20 cellular contexts compared by ENCODE assay signal in the genomic region with DNA sequence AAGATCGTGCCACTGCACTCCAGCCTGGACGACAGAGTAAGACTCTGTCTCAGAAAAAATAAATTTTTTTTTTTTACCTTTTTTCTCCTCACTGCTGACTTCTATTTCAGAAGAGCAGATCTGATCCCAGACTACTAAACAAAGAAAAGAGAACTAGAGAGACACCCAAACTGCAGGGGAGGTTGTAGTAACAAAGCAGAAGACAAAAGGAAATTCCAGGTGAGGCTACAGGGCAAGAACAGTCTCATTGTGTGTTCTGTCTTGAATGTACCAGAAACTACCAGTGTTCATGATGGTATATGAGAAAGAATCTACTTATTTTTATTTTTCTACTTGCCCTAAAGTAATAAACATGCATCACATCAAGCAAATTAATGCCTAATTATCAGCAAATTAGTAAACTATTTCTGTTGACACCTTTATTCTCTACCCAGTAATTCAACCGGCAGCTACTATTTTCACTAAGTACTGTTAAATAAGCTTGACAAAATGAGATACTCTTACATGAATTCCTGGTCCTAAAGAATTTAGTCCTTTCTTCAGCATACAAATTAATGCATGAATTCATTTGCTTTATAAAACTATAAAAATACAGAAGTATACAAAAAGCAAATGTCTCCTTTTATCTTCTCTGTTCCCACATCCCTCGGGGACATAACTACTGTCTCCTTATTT. TPM values are rescaled to one million over a fixed set of nuclear protein-coding genes. Genes with fewer than 3 reads are reported as not detected.
DNase-seq lines count a peak whose midpoint lies in the region; ATAC-seq and TF ChIP-seq lines count a peak whose summit lies in the region.
"Had no signal": no experiment of that assay in that cellular context is flagged by ENCODE, and none has a peak within 500 bp of the region (broad histone marks: within the 10 kb centered on the region; RNA-seq: fewer than 3 reads in every experiment).

No MANE protein-coding gene starts in this region.

- no peaks in the 10 kb centered on the region for H3K27me3 Mint-ChIP-seq in activated naive CD4-positive, alpha-beta T cell treated with anti-CD3 and anti-CD28 coated beads, Interleukin-2, amount 50 U/mL, for 24 hours
- H3K27me3 Mint-ChIP-seq in activated naive CD4-positive, alpha-beta T cell treated with anti-CD3 and anti-CD28 coated beads, Interleukin-2, amount 10 ng/mL, durations not matched to agents 7 days and 5 days = no peaks in the 10 kb centered on the region
- no peaks in the 10 kb centered on the region for H3K27me3 Mint-ChIP-seq in IgD-negative memory B cell
- H3K27me3 Mint-ChIP-seq in endodermal cell (ENCODE audit: insufficient read depth) = no peaks in the 10 kb centered on the region
- H3K27me3 Mint-ChIP-seq: dendritic cell treated with granulocyte-macrophage colony-stimulating factor and Interleukin-4, amounts not matched to agents 40 ng/mL and 50 ng/mL, for 4 days had no signal

- peaks cover 3% of the 10 kb centered on the region for H3K36me3 Mint-ChIP-seq in activated naive CD4-positive, alpha-beta T cell treated with anti-CD3 and anti-CD28 coated beads, Interleukin-2, amount 50 U/mL, for 24 hours
- peaks cover 12% of the 10 kb centered on the region for H3K36me3 Mint-ChIP-seq in activated naive CD4-positive, alpha-beta T cell treated with anti-CD3 and anti-CD28 coated beads, Interleukin-2, amount 10 ng/mL, durations not matched to agents 7 days and 5 days
- H3K36me3 Mint-ChIP-seq in IgD-negative memory B cell (peaks cover 2% of the 10 kb centered on the region), endodermal cell (ENCODE audit: low read depth) (peaks cover 6% of the 10 kb centered on the region)
- peaks cover 10% of the 10 kb centered on the region for H3K36me3 Mint-ChIP-seq in stimulated activated effector memory CD8-positive, alpha-beta T cell treated with anti-CD3 and anti-CD28 coated beads, Interleukin-12 subunit alpha, Interleukin-12 subunit beta, amount 100 ng/mL, for 72 hours
- H3K36me3 Mint-ChIP-seq: activated naive CD4-positive, alpha-beta T cell treated with anti-CD3 and anti-CD28 coated beads, Interleukin-2, amount 50 U/mL, for 72 hours had no signal

- no peak for DNase-seq in activated naive CD4-positive, alpha-beta T cell treated with anti-CD3 and anti-CD28 coated beads, Interleukin-2, amount 10 ng/mL, durations not matched to agents 7 days and 5 days
- DNase-seq in endodermal cell (no peak), DMS114 treated with DMSO at 0.1 percent for 48 hours (lab: John Stamatoyannopoulos, UW; ENCODE audit: unreplicated experiment) (no peak)
- no peak for DNase-seq in stimulated activated effector memory CD8-positive, alpha-beta T cell treated with anti-CD3 and anti-CD28 coated beads, Interleukin-12 subunit alpha, Interleukin-12 subunit beta, amount 100 ng/mL, for 72 hours (ENCODE audit: low spot score in 2 of 2)
- no peak for DNase-seq in stimulated activated CD4-positive, alpha-beta T cell treated with anti-CD3 and anti-CD28 coated beads, Interleukin-15, amount 100 ng/mL, for 24 hours
- DNase-seq: Calu3, caudate nucleus, mucosa of descending colon, NCI-H1048, NCI-H2029, NCI-H774, T1000, uterus had no signal

- no peak for TF ChIP-seq CTCF in endodermal cell (conservative IDR thresholded peaks at IDR 0.05)

- H3K4me3 Mint-ChIP-seq in activated naive CD4-positive, alpha-beta T cell treated with anti-CD3 and anti-CD28 coated beads, Interleukin-2, amount 50 U/mL, for 24 hours = no peak overlapping the region
- H3K4me3 Mint-ChIP-seq in activated naive CD4-positive, alpha-beta T cell treated with anti-CD3 and anti-CD28 coated beads, Interleukin-2, amount 10 ng/mL, durations not matched to agents 7 days and 5 days = no peak overlapping the region
- H3K4me3 Mint-ChIP-seq in IgD-negative memory B cell (peak overlapping the region in 2 of 4 donors; percentile 18 to 39), endodermal cell (no peak overlapping the region)
- H3K4me3 Mint-ChIP-seq in stimulated activated effector memory CD8-positive, alpha-beta T cell treated with anti-CD3 and anti-CD28 coated beads, Interleukin-12 subunit alpha, Interleukin-12 subunit beta, amount 100 ng/mL, for 72 hours = no peak overlapping the region
- H3K4me3 Mint-ChIP-seq: dendritic cell treated with granulocyte-macrophage colony-stimulating factor and Interleukin-4, amounts not matched to agents 40 ng/mL and 50 ng/mL, for 4 days had no signal

- H3K27ac ChIP-seq in endodermal cell (ENCODE audit: low read depth, low read length) = no peak overlapping the region
- H3K27ac ChIP-seq: neutrophil, uterus had no signal

- H3K36me3 ChIP-seq in endodermal cell (ENCODE audit: control insufficient read depth, insufficient read depth, low read length) = no peaks in the 10 kb centered on the region
- H3K36me3 ChIP-seq: neutrophil, uterus had no signal

- no peak overlapping the region for H3K4me3 ChIP-seq in endodermal cell (ENCODE audit: low read length)
- H3K4me3 ChIP-seq: mucosa of descending colon, uterus had no signal

- WGBS in endodermal cell (ENCODE audit: insufficient coverage in 1 of 2, insufficient read length in 1 of 2), 2 experiments = 90 to 100% methylated on average over 3 to 4 of the region's 4 CpGs

- no peaks in the 10 kb centered on the region for H3K9me3 ChIP-seq in endodermal cell (ENCODE audit: control insufficient read depth, low read length)
- H3K9me3 ChIP-seq: mucosa of descending colon, neutrophil, uterus had no signal

- H3K27me3 ChIP-seq in endodermal cell (ENCODE audit: control insufficient read depth, insufficient read depth, low read length, poor library complexity, severe bottlenecking) = no peaks in the 10 kb centered on the region
- H3K27me3 ChIP-seq: neutrophil, uterus had no signal

- no peak for ATAC-seq in stimulated activated effector memory CD8-positive, alpha-beta T cell treated with anti-CD3 and anti-CD28 coated beads, Interleukin-12 subunit alpha, Interleukin-12 subunit beta, amount 100 ng/mL, for 72 hours
- ATAC-seq in HG02763 (IDR thresholded peaks at IDR 0.05; ENCODE audit: unreplicated experiment) = no peak
- ATAC-seq: HepG2, mucosa of descending colon had no signal

- H3K4me1 ChIP-seq in endodermal cell (ENCODE audit: control insufficient read depth, insufficient read depth, low read length) = peaks cover 8% of the 10 kb centered on the region
- H3K4me1 ChIP-seq: uterus had no signal

- CTCF ChIA-PET in activated naive CD4-positive, alpha-beta T cell treated with anti-CD3 and anti-CD28 coated beads, Interleukin-2, amount 10 ng/mL, durations not matched to agents 7 days and 5 days (lab: Charles Lee) = no interaction called here

- H3K9me3 Mint-ChIP-seq in activated naive CD4-positive, alpha-beta T cell treated with anti-CD3 and anti-CD28 coated beads, Interleukin-2, amount 50 U/mL, for 24 hours = no peaks in the 10 kb centered on the region
- H3K9me3 Mint-ChIP-seq in activated naive CD4-positive, alpha-beta T cell treated with anti-CD3 and anti-CD28 coated beads, Interleukin-2, amount 10 ng/mL, durations not matched to agents 7 days and 5 days = no peaks in the 10 kb centered on the region
- H3K9me3 Mint-ChIP-seq in IgD-negative memory B cell (no peaks in the 10 kb centered on the region), endodermal cell (no peaks in the 10 kb centered on the region)
- no peaks in the 10 kb centered on the region for H3K9me3 Mint-ChIP-seq in stimulated activated effector memory CD8-positive, alpha-beta T cell treated with anti-CD3 and anti-CD28 coated beads, Interleukin-12 subunit alpha, Interleukin-12 subunit beta, amount 100 ng/mL, for 72 hours
- H3K9me3 Mint-ChIP-seq: activated naive CD4-positive, alpha-beta T cell treated with anti-CD3 and anti-CD28 coated beads, Interleukin-2, amount 50 U/mL, for 72 hours; dendritic cell treated with granulocyte-macrophage colony-stimulating factor and Interleukin-4, amounts not matched to agents 40 ng/mL and 50 ng/mL, for 4 days had no signal

- peak overlapping the region; percentile 55 for H3K27ac Mint-ChIP-seq in activated naive CD4-positive, alpha-beta T cell treated with anti-CD3 and anti-CD28 coated beads, Interleukin-2, amount 50 U/mL, for 24 hours
- no peak overlapping the region for H3K27ac Mint-ChIP-seq in activated naive CD4-positive, alpha-beta T cell treated with anti-CD3 and anti-CD28 coated beads, Interleukin-2, amount 10 ng/mL, durations not matched to agents 7 days and 5 days
- H3K27ac Mint-ChIP-seq in IgD-negative memory B cell (peak overlapping the region in 2 of 3 donors; percentile 8 to 32), endodermal cell (peak overlapping the region; percentile 59)
- peak overlapping the region; percentile 5 for H3K27ac Mint-ChIP-seq in stimulated activated effector memory CD8-positive, alpha-beta T cell treated with anti-CD3 and anti-CD28 coated beads, Interleukin-12 subunit alpha, Interleukin-12 subunit beta, amount 100 ng/mL, for 72 hours
- H3K27ac Mint-ChIP-seq: dendritic cell treated with granulocyte-macrophage colony-stimulating factor and Interleukin-4, amounts not matched to agents 40 ng/mL and 50 ng/mL, for 4 days had no signal

- H3K4me1 Mint-ChIP-seq in activated naive CD4-positive, alpha-beta T cell treated with anti-CD3 and anti-CD28 coated beads, Interleukin-2, amount 50 U/mL, for 24 hours = peaks cover 78% of the 10 kb centered on the region
- peaks cover 18% of the 10 kb centered on the region for H3K4me1 Mint-ChIP-seq in activated naive CD4-positive, alpha-beta T cell treated with anti-CD3 and anti-CD28 coated beads, Interleukin-2, amount 10 ng/mL, durations not matched to agents 7 days and 5 days
- peaks cover 39 to 51% (median 47%) of the 10 kb centered on the region in 3 donors for H3K4me1 Mint-ChIP-seq in IgD-negative memory B cell
- peaks cover 19% of the 10 kb centered on the region for H3K4me1 Mint-ChIP-seq in endodermal cell
- H3K4me1 Mint-ChIP-seq in stimulated activated effector memory CD8-positive, alpha-beta T cell treated with anti-CD3 and anti-CD28 coated beads, Interleukin-12 subunit alpha, Interleukin-12 subunit beta, amount 100 ng/mL, for 72 hours = peaks cover 51% of the 10 kb centered on the region

- H3K9ac ChIP-seq in endodermal cell (ENCODE audit: extremely low read depth, low read length, poor library complexity, severe bottlenecking) = no peak overlapping the region

RNA-seq across cellular contexts. Expression of gene ARID4B, which starts 40.6 kb away (rescaled TPM):
- 66.2 TPM for polyA plus RNA-seq in IgD-negative memory B cell
- 10 to 100 TPM; 40.6 to 43.1 TPM for total RNA-seq in endodermal cell
- 36.7 TPM for polyA plus RNA-seq in endodermal cell (2013, experiment 1 of 2)
- 36.7 TPM for polyA plus RNA-seq in endodermal cell (2013, experiment 2 of 2)

RNA-seq across cellular contexts. Expression of gene GGPS1, which starts 41.0 kb away (rescaled TPM):
- 63.7 TPM for polyA plus RNA-seq in IgD-negative memory B cell
- 10 to 100 TPM; 56.3 to 64.6 TPM for total RNA-seq in endodermal cell
- polyA plus RNA-seq in endodermal cell (2013, experiment 1 of 2) = 46.3 TPM
- polyA plus RNA-seq in endodermal cell (2013, experiment 2 of 2) = 40.2 TPM
